12 cellular contexts compared by ENCODE assay signal in the genomic region with DNA sequence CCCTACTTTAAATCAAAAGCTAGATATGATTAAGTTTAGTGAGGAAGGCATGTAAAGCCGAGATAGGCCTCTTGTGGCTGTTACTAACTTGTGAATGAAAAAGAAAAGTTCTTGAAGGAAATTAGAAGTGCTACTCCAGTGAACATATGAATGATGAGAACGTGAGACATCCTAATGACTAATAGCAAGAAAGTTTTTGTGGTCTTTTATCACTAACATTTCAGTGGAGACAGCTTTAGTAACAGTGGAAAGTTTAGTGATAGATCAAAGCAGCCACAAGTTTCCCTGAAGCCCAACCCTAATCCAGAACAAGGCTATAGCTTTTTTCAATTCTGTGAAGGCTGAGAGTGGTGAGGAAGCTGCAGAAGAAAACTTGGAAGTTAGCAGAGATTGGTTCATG.
DNase-seq lines count a peak whose midpoint lies in the region; ATAC-seq, FAIRE-seq and TF ChIP-seq lines count a peak whose summit lies in the region.
"Had no signal": no experiment of that assay in that cellular context is flagged by ENCODE, and none has a peak within 500 bp of the region (broad histone marks: within the 10 kb centered on the region; RNA-seq: fewer than 3 reads in every experiment).

No MANE protein-coding gene starts in this region.

- H3K27me3 Mint-ChIP-seq in activated CD4-positive, alpha-beta T cell treated with anti-CD3 and anti-CD28 coated beads, Interleukin-2, amount 10 ng/mL, durations not matched to agents 7 days and 5 days = peaks cover 26% of the 10 kb centered on the region

- H3K36me3 ChIP-seq in mucosa of descending colon (ENCODE audit: low read depth) = no peaks in the 10 kb centered on the region
- H3K36me3 ChIP-seq: lower lobe of right lung had no signal

- peak; percentile 39 for FAIRE-seq in GM18507 (lab: Jason Lieb, UNC)
- FAIRE-seq: TTC549 had no signal

- TF ChIP-seq CTCF in mucosa of descending colon (IDR thresholded peaks at IDR 0.05) = no peak

- H3K9me3 Mint-ChIP-seq in activated CD4-positive, alpha-beta T cell treated with anti-CD3 and anti-CD28 coated beads, Interleukin-2, amount 10 ng/mL, durations not matched to agents 7 days and 5 days = no peaks in the 10 kb centered on the region
- H3K9me3 Mint-ChIP-seq: dendritic cell treated with granulocyte-macrophage colony-stimulating factor and Interleukin-4, amounts not matched to agents 40 ng/mL and 50 ng/mL, for 4 days had no signal

- intact Hi-C loops in mucosa of descending colon (cut with DNase I, micrococcal nuclease) = no loop called here

- H3K4me1 Mint-ChIP-seq in activated CD4-positive, alpha-beta T cell treated with anti-CD3 and anti-CD28 coated beads, Interleukin-2, amount 10 ng/mL, durations not matched to agents 7 days and 5 days = peaks cover 14% of the 10 kb centered on the region

- no peaks in the 10 kb centered on the region for H3K9me3 ChIP-seq in mucosa of descending colon
- H3K9me3 ChIP-seq: lower lobe of right lung had no signal

- H3K4me1 ChIP-seq in mucosa of descending colon (ENCODE audit: low read depth) = no peaks in the 10 kb centered on the region
- H3K4me1 ChIP-seq: lower lobe of right lung had no signal

- ATAC-seq in GM21786 (IDR thresholded peaks at IDR 0.05; ENCODE audit: unreplicated experiment) = peak; percentile 53
- ATAC-seq in HG02623 (IDR thresholded peaks at IDR 0.05; ENCODE audit: unreplicated experiment) = no peak
- no peak for ATAC-seq in mucosa of descending colon
- ATAC-seq: lower lobe of right lung had no signal

- no peak for DNase-seq in GM18507 (ENCODE audit: extremely low spot score, insufficient read length, low read depth)
- peak; percentile 26 for DNase-seq in activated CD4-positive, alpha-beta T cell treated with anti-CD3 and anti-CD28 coated beads, Interleukin-2, amount 10 ng/mL, durations not matched to agents 7 days and 5 days
- peak; percentile 75 for DNase-seq in kidney glomerular epithelial cell (lab: John Stamatoyannopoulos, UW)
- no peak for DNase-seq in globus pallidus (ENCODE audit: low spot score)
- DNase-seq in mucosa of descending colon = no peak
- DNase-seq in NCI-H2107 treated with DMSO at 0.1 percent for 48 hours (lab: John Stamatoyannopoulos, UW; ENCODE audit: unreplicated experiment) = no peak
- DNase-seq: lower lobe of right lung, NCI-H446 had no signal

- no peak overlapping the region for H3K27ac Mint-ChIP-seq in activated CD4-positive, alpha-beta T cell treated with anti-CD3 and anti-CD28 coated beads, Interleukin-2, amount 10 ng/mL, durations not matched to agents 7 days and 5 days
- H3K27ac Mint-ChIP-seq: dendritic cell treated with granulocyte-macrophage colony-stimulating factor and Interleukin-4, amounts not matched to agents 40 ng/mL and 50 ng/mL, for 4 days had no signal

- CTCF ChIA-PET in activated CD4-positive, alpha-beta T cell treated with anti-CD3 and anti-CD28 coated beads, Interleukin-2, amount 10 ng/mL, durations not matched to agents 7 days and 5 days (lab: Charles Lee) = interaction anchor here (0.8 to 1.7 kb wide), 6 partner anchors 8 to 395 kb away, joined by 3 to 4 read pairs (median 3); no protein-coding TSS in a partner anchor

- no peak overlapping the region for H3K4me3 ChIP-seq in mucosa of descending colon
- H3K4me3 ChIP-seq: lower lobe of right lung had no signal

- peaks cover 1% of the 10 kb centered on the region for H3K36me3 Mint-ChIP-seq in activated CD4-positive, alpha-beta T cell treated with anti-CD3 and anti-CD28 coated beads, Interleukin-2, amount 10 ng/mL, durations not matched to agents 7 days and 5 days (ENCODE audit: low read depth)

- POLR2A ChIA-PET in activated CD4-positive, alpha-beta T cell treated with anti-CD3 and anti-CD28 coated beads, Interleukin-2, amount 10 ng/mL, durations not matched to agents 7 days and 5 days (lab: Charles Lee) = no interaction called here

- H3K4me3 Mint-ChIP-seq in activated CD4-positive, alpha-beta T cell treated with anti-CD3 and anti-CD28 coated beads, Interleukin-2, amount 10 ng/mL, durations not matched to agents 7 days and 5 days = no peak overlapping the region
- H3K4me3 Mint-ChIP-seq: dendritic cell treated with granulocyte-macrophage colony-stimulating factor and Interleukin-4, amounts not matched to agents 40 ng/mL and 50 ng/mL, for 4 days had no signal

Comparison
In these comparisons a context has a peak if more than half of its experiments do, and no peak if none do; other contexts are left out.
1. DNase-seq: peak in activated CD4-positive, alpha-beta T cell treated with anti-CD3 and anti-CD28 coated beads, Interleukin-2, amount 10 ng/mL, durations not matched to agents 7 days and 5 days (single experiment) and kidney glomerular epithelial cell (single experiment); none in GM18507 (single experiment), globus pallidus (single experiment), mucosa of descending colon (0 of 3) and NCI-H2107 treated with DMSO at 0.1 percent for 48 hours (single experiment).